ENCODE assay signal across 8 cellular contexts in genomic region chr11:46348986-46349401, GRCh38. TPM values are rescaled to one million over a fixed set of nuclear protein-coding genes. Genes with fewer than 3 reads are reported as not detected.
DNase-seq lines count a peak whose midpoint lies in the region; ATAC-seq and TF ChIP-seq lines count a peak whose summit lies in the region.

No MANE protein-coding gene starts in this region.

- peak overlapping the region; percentile 77 for H3K4me3 Mint-ChIP-seq in WTC11

- no peak for DNase-seq in WTC11 (ENCODE audit: low spot score)
- DNase-seq in effector CD8-positive, alpha-beta T cell (lab: John Stamatoyannopoulos, UW) = peak; percentile 21
- DNase-seq in stimulated activated CD8-positive, alpha-beta memory T cell treated with anti-CD3 and anti-CD28 coated beads, Interleukin-4, amount 100 ng/mL, for 24 hours (ENCODE audit: low read depth) = peak; percentile 53
- no peak for DNase-seq in omental fat pad (ENCODE audit: low spot score)
- no peak for DNase-seq in GOT3 (lab: John Stamatoyannopoulos, UW)
- DNase-seq in mesenteric fat pad (ENCODE audit: low spot score) = no peak
- no peak for DNase-seq in T1000 (lab: John Stamatoyannopoulos, UW)

- H3K27ac Mint-ChIP-seq in WTC11 = peak overlapping the region; percentile 61; the same call in 1 of the 2 replicates

- H3K36me3 Mint-ChIP-seq in WTC11 = no peaks in the 10 kb centered on the region

- ATAC-seq in HG03064 (IDR thresholded peaks at IDR 0.05; ENCODE audit: low read depth, unreplicated experiment) (peak; percentile 31), WTC11 (no peak), omental fat pad (ENCODE audit: low FRiP score) (no peak)

- H3K4me1 Mint-ChIP-seq in WTC11 = peaks cover 82% of the 10 kb centered on the region

- POLR2A ChIA-PET in WTC11 (lab: Charles Lee) = interaction anchor here (0.6 to 1.5 kb wide), 2 partner anchors 53 to 267 kb away, joined by 3 to 6 read pairs; no protein-coding TSS in a partner anchor

- H3K9me3 Mint-ChIP-seq in WTC11 = no peaks in the 10 kb centered on the region

- CTCF ChIA-PET in WTC11 (lab: Charles Lee) = interaction anchor here (0.7 to 8.8 kb wide), 11 partner anchors 9 to 110 kb away, joined by 3 to 231 read pairs (median 6); partner anchors contain the start of genes CHRM4 and MDK

- H3K27me3 Mint-ChIP-seq in WTC11 (ENCODE audit: low read depth) = peaks cover 11% of the 10 kb centered on the region

- TF ChIP-seq CTCF in WTC11 (IDR thresholded peaks at IDR 0.05) (no peak), omental fat pad (IDR thresholded peaks at IDR 0.05) (no peak)

TF ChIP-seq in WTC11, 78 proteins besides CTCF, POLR2A, EP300 and RAD21 (continues in another document):
- TF ChIP-seq, protein P1, sequence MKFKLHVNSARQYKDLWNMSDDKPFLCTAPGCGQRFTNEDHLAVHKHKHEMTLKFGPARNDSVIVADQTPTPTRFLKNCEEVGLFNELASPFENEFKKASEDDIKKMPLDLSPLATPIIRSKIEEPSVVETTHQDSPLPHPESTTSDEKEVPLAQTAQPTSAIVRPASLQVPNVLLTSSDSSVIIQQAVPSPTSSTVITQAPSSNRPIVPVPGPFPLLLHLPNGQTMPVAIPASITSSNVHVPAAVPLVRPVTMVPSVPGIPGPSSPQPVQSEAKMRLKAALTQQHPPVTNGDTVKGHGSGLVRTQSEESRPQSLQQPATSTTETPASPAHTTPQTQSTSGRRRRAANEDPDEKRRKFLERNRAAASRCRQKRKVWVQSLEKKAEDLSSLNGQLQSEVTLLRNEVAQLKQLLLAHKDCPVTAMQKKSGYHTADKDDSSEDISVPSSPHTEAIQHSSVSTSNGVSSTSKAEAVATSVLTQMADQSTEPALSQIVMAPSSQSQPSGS (CRISPR knock-in tag; IDR thresholded peaks at IDR 0.05; ENCODE audit: borderline replicate concordance, low read depth) = no peak
- TF ChIP-seq, protein P2, sequence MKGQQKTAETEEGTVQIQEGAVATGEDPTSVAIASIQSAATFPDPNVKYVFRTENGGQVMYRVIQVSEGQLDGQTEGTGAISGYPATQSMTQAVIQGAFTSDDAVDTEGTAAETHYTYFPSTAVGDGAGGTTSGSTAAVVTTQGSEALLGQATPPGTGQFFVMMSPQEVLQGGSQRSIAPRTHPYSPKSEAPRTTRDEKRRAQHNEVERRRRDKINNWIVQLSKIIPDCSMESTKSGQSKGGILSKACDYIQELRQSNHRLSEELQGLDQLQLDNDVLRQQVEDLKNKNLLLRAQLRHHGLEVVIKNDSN (CRISPR knock-in tag; IDR thresholded peaks at IDR 0.05) = no peak
- no peak for TF ChIP-seq ZNF423 (CRISPR knock-in tag; IDR thresholded peaks at IDR 0.05)
- no peak for TF ChIP-seq RORB (CRISPR knock-in tag; IDR thresholded peaks at IDR 0.05)
- no peak for TF ChIP-seq ATF6 (CRISPR knock-in tag; IDR thresholded peaks at IDR 0.05)
- no peak for TF ChIP-seq FOXK1 (CRISPR knock-in tag; IDR thresholded peaks at IDR 0.05)
- no peak for TF ChIP-seq GRHL2 (CRISPR knock-in tag; IDR thresholded peaks at IDR 0.05; ENCODE audit: insufficient replicate concordance, severe bottlenecking)
- no peak for TF ChIP-seq MYBL2 (CRISPR knock-in tag; IDR thresholded peaks at IDR 0.05)
- no peak for TF ChIP-seq ZSCAN18 (CRISPR knock-in tag; IDR thresholded peaks at IDR 0.05)
- TF ChIP-seq, protein P3, sequence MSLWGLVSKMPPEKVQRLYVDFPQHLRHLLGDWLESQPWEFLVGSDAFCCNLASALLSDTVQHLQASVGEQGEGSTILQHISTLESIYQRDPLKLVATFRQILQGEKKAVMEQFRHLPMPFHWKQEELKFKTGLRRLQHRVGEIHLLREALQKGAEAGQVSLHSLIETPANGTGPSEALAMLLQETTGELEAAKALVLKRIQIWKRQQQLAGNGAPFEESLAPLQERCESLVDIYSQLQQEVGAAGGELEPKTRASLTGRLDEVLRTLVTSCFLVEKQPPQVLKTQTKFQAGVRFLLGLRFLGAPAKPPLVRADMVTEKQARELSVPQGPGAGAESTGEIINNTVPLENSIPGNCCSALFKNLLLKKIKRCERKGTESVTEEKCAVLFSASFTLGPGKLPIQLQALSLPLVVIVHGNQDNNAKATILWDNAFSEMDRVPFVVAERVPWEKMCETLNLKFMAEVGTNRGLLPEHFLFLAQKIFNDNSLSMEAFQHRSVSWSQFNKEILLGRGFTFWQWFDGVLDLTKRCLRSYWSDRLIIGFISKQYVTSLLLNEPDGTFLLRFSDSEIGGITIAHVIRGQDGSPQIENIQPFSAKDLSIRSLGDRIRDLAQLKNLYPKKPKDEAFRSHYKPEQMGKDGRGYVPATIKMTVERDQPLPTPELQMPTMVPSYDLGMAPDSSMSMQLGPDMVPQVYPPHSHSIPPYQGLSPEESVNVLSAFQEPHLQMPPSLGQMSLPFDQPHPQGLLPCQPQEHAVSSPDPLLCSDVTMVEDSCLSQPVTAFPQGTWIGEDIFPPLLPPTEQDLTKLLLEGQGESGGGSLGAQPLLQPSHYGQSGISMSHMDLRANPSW (CRISPR knock-in tag; conservative IDR thresholded peaks at IDR 0.05; ENCODE audit: low read depth) = no peak
- no peak for TF ChIP-seq GTF2I (CRISPR knock-in tag; conservative IDR thresholded peaks at IDR 0.05)
- no peak for TF ChIP-seq OVOL2 (CRISPR knock-in tag; IDR thresholded peaks at IDR 0.05; ENCODE audit: borderline replicate concordance)
- TF ChIP-seq JAZF1 (CRISPR knock-in tag; IDR thresholded peaks at IDR 0.05) = no peak
- TF ChIP-seq ZNF416 (CRISPR knock-in tag; IDR thresholded peaks at IDR 0.05) = no peak
- no peak for TF ChIP-seq ESRRA (CRISPR knock-in tag; IDR thresholded peaks at IDR 0.05; ENCODE audit: borderline replicate concordance)
- no peak for TF ChIP-seq KAT7 (CRISPR knock-in tag; IDR thresholded peaks at IDR 0.05; ENCODE audit: borderline replicate concordance)
- TF ChIP-seq, protein P4, sequence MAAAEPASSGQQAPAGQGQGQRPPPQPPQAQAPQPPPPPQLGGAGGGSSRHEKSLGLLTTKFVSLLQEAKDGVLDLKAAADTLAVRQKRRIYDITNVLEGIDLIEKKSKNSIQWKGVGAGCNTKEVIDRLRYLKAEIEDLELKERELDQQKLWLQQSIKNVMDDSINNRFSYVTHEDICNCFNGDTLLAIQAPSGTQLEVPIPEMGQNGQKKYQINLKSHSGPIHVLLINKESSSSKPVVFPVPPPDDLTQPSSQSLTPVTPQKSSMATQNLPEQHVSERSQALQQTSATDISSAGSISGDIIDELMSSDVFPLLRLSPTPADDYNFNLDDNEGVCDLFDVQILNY (CRISPR knock-in tag; IDR thresholded peaks at IDR 0.05) = no peak

RNA-seq across cellular contexts. Expression of gene DGKZ, which starts 1.7 kb away (rescaled TPM):
- total RNA-seq in WTC11 (2021) (107 to 139 TPM (median 115 TPM) in 3 replicates), omental fat pad (10 to 100 TPM; 29.2 to 79.4 (median 63.3) TPM), mesenteric fat pad (54.3 TPM)

RNA-seq across cellular contexts. Expression of gene MDK, which starts 32.5 kb away (rescaled TPM):
- total RNA-seq in WTC11 (2021) (560 to 611 TPM (median 602 TPM) in 3 replicates), omental fat pad (10 to 100 TPM; 11.7 to 18.1 (median 15.2) TPM), mesenteric fat pad (13.9 TPM)

RNA-seq across cellular contexts. Expression of gene CHRM4, which starts 42.6 kb away (rescaled TPM):
- total RNA-seq in WTC11 (2021) (0.62 to 0.85 TPM (median 0.62 TPM) in 3 replicates), omental fat pad (under 1 TPM in 2 of 4 donors, not detected in 2; 0.63 to 0.74 TPM), mesenteric fat pad (not detected)

Comparison
In these comparisons a context has a peak if more than half of its experiments do, and no peak if none do; other contexts are left out.
1. DNase-seq: peak in effector CD8-positive, alpha-beta T cell (single experiment) and stimulated activated CD8-positive, alpha-beta memory T cell treated with anti-CD3 and anti-CD28 coated beads, Interleukin-4, amount 100 ng/mL, for 24 hours (single experiment); none in WTC11 (single experiment), omental fat pad (single experiment), GOT3 (single experiment), mesenteric fat pad (single experiment) and T1000 (single experiment).
2. RNA of gene MDK, which starts 32.5 kb away (total RNA-seq): 560 to 611 TPM in WTC11; 11.7 to 18.1 TPM in omental fat pad and 13.9 TPM in mesenteric fat pad (single experiment); every median in the first group is over 10 times any median in the second.